ENCODE assay signal across 27 cellular contexts in the genomic region with DNA sequence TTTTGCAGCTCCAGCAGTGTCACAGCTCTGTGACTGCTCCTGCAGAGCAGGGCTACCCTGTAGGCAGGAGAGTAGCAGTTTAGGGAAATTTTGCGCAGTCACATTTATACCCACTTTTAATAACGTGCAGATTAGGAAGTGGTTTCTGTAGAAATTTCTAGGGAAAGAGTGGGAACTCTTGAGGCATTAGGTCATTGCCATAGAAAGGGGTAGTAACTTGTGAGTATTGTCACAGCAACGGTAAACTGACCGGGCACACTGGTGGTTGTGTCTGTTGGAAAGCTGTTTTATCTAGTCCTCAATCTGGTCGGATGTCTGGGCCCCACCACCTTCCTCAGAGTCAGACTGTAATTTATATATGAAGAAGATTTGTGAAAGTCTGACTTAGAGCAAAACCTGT. TPM values are rescaled to one million over a fixed set of nuclear protein-coding genes. Genes with fewer than 3 reads are reported as not detected.
"Had no signal": no experiment of that assay in that cellular context is flagged by ENCODE, and none has a peak within 500 bp of the region (broad histone marks: within the 10 kb centered on the region; RNA-seq: fewer than 3 reads in every experiment).

No MANE protein-coding gene starts in this region.

- DNase-seq: activated CD4-positive, alpha-beta T cell treated with anti-CD3 and anti-CD28 coated beads for 36 hours; activated CD8-positive, alpha-beta memory T cell treated with anti-CD3 and anti-CD28 coated beads, Interleukin-2, amount 50 U/mL, for 4 hours; activated CD8-positive, alpha-beta T cell treated with anti-CD3 and anti-CD28 coated beads for 36 hours; activated gamma-delta T cell treated with Interleukin-2 at 50 U/mL for 16 hours; activated naive CD4-positive, alpha-beta T cell treated with anti-CD3 and anti-CD28 coated beads, Interleukin-2, amount 10 ng/mL, durations not matched to agents 7 days and 5 days; activated naive CD8-positive, alpha-beta T cell treated with anti-CD3 and anti-CD28 coated beads for 36 hours; activated T-cell treated with anti-CD3 and anti-CD28 coated beads, Interleukin-2, amount 50 U/mL, for 72 hours; brain microvascular endothelial cell; Kasumi-1; NCI-H1105; NCI-H1436 treated with DMSO at 0.1 percent for 48 hours; NCI-H187; NCI-H2081; NCI-H510A treated with DMSO at 0.1 percent for 48 hours; NCI-H69; NK-92 treated with Interleukin-12 subunit alpha and Interleukin-12 subunit beta, amount 100 ng/mL, for 24 hours; Peyer's patch; Right ventricle myocardium superior; SJCRH30; SK-N-SH; T-cell; T-helper 2 cell; T1000 had no signal

- FAIRE-seq: K562 had no signal

- H3K27ac Mint-ChIP-seq: activated CD4-positive, alpha-beta T cell treated with anti-CD3 and anti-CD28 coated beads for 36 hours; activated CD8-positive, alpha-beta T cell treated with anti-CD3 and anti-CD28 coated beads for 36 hours; activated naive CD4-positive, alpha-beta T cell treated with anti-CD3 and anti-CD28 coated beads, Interleukin-2, amount 10 ng/mL, durations not matched to agents 7 days and 5 days; activated naive CD8-positive, alpha-beta T cell treated with anti-CD3 and anti-CD28 coated beads for 36 hours; activated T-cell treated with anti-CD3 and anti-CD28 coated beads, Interleukin-2, amount 50 U/mL, for 72 hours; activated T-helper 2 cell treated with anti-CD3 and anti-CD28 coated beads, Interferon-gamma antibody, Interleukin-2, Interleukin-4, amounts not matched to agents 10 μg/mL and 5 μg/mL and 100 μg/mL, durations not matched to agents 14 hours and 24 hours and 36 hours; T-cell had no signal

- H3K27me3 Mint-ChIP-seq: activated CD4-positive, alpha-beta T cell treated with anti-CD3 and anti-CD28 coated beads for 36 hours; activated CD8-positive, alpha-beta T cell treated with anti-CD3 and anti-CD28 coated beads for 36 hours; activated naive CD4-positive, alpha-beta T cell treated with anti-CD3 and anti-CD28 coated beads, Interleukin-2, amount 10 ng/mL, durations not matched to agents 7 days and 5 days; activated naive CD8-positive, alpha-beta T cell treated with anti-CD3 and anti-CD28 coated beads for 36 hours; T-cell had no signal

- H3K4me3 Mint-ChIP-seq: activated CD4-positive, alpha-beta T cell treated with anti-CD3 and anti-CD28 coated beads for 36 hours; activated CD8-positive, alpha-beta T cell treated with anti-CD3 and anti-CD28 coated beads for 36 hours; activated naive CD4-positive, alpha-beta T cell treated with anti-CD3 and anti-CD28 coated beads, Interleukin-2, amount 10 ng/mL, durations not matched to agents 7 days and 5 days; activated naive CD8-positive, alpha-beta T cell treated with anti-CD3 and anti-CD28 coated beads for 36 hours; activated T-cell treated with anti-CD3 and anti-CD28 coated beads, Interleukin-2, amount 50 U/mL, for 72 hours; T-cell had no signal

- H3K4me1 Mint-ChIP-seq: activated CD4-positive, alpha-beta T cell treated with anti-CD3 and anti-CD28 coated beads for 36 hours; activated naive CD4-positive, alpha-beta T cell treated with anti-CD3 and anti-CD28 coated beads, Interleukin-2, amount 10 ng/mL, durations not matched to agents 7 days and 5 days; activated naive CD8-positive, alpha-beta T cell treated with anti-CD3 and anti-CD28 coated beads for 36 hours; T-cell had no signal

- H3K9me3 Mint-ChIP-seq: activated naive CD8-positive, alpha-beta T cell treated with anti-CD3 and anti-CD28 coated beads for 36 hours; activated T-helper 2 cell treated with anti-CD3 and anti-CD28 coated beads, Interferon-gamma antibody, Interleukin-2, Interleukin-4, amounts not matched to agents 10 μg/mL and 5 μg/mL and 100 μg/mL, durations not matched to agents 14 hours and 24 hours and 36 hours had no signal

- H3K36me3 Mint-ChIP-seq: activated naive CD4-positive, alpha-beta T cell treated with anti-CD3 and anti-CD28 coated beads, Interleukin-2, amount 10 ng/mL, durations not matched to agents 7 days and 5 days; activated naive CD8-positive, alpha-beta T cell treated with anti-CD3 and anti-CD28 coated beads for 36 hours; T-cell had no signal

RNA-seq across cellular contexts. Expression of gene CDC14C, which starts 51.9 kb away (rescaled TPM):
- total RNA-seq: activated CD4-positive, alpha-beta T cell treated with anti-CD3 and anti-CD28 coated beads for 36 hours; activated CD8-positive, alpha-beta T cell treated with anti-CD3 and anti-CD28 coated beads for 36 hours; activated naive CD8-positive, alpha-beta T cell treated with anti-CD3 and anti-CD28 coated beads for 36 hours; activated T-cell treated with anti-CD3 and anti-CD28 coated beads, Interleukin-2, amount 50 U/mL, for 72 hours; activated T-helper 2 cell treated with anti-CD3 and anti-CD28 coated beads, Interferon-gamma antibody, Interleukin-2, Interleukin-4, amounts not matched to agents 10 μg/mL and 5 μg/mL and 100 μg/mL, durations not matched to agents 14 hours and 24 hours and 36 hours; cardiac muscle cell; K562; Peyer's patch; Right ventricle myocardium superior; SJCRH30; T-cell had no signal
- polyA plus RNA-seq: adipose tissue, K562, SK-N-SH had no signal
